In the genomic region with DNA sequence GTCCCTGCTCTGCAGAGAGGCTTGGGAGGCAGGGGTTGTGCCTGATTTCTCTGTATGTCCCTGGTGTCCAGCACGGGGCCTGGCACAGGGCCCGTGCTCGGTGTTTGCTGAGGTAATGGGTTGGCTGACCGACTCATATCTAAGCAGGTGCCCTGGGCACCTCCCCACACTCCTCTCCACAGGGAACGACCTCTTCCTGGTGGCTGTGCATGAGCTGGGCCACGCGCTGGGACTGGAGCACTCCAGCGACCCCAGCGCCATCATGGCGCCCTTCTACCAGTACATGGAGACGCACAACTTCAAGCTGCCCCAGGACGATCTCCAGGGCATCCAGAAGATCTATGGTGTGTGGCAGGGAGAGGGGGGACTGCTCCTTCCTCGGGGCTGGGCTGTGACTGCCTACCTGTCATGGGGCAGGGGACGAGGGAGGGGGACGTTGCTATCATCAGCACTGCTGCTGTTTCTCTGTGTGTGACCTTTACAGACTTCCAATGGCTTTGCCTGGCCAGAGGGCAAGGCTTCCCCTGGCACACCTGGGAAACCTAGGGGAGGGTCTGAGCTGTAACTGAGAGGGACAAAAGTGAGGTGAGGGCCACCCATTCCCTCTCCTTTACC, we compare ENCODE assay signal across 12 cellular contexts. TPM values are rescaled to one million over a fixed set of nuclear protein-coding genes. Genes with fewer than 3 reads are reported as not detected.
A peak's percentile ranks its signal among the peaks of the same experiment; 100 is the strongest.
DNase-seq lines count a peak whose midpoint lies in the region; ATAC-seq and TF ChIP-seq lines count a peak whose summit lies in the region.
"Had no signal": no experiment of that assay in that cellular context is flagged by ENCODE, and none has a peak within 500 bp of the region (broad histone marks: within the 10 kb centered on the region; RNA-seq: fewer than 3 reads in every experiment).

No MANE protein-coding gene starts in this region.

- H3K27me3 ChIP-seq in lung (ENCODE audit: control insufficient read depth, insufficient read depth), result no peaks in the 10 kb centered on the region
- no peaks in the 10 kb centered on the region for H3K27me3 ChIP-seq in thoracic aorta (replicated peaks; ENCODE audit: insufficient read depth)

- H3K9me3 Mint-ChIP-seq in central memory CD8-positive, alpha-beta T cell, result no peaks in the 10 kb centered on the region

- 69 to 81% methylated on average over 15 of the region's 15 CpGs for WGBS in lung, 2 donors

- H3K4me3 ChIP-seq in LNCaP clone FGC (ENCODE audit: low read depth, low read length) (peak overlapping the region; percentile 8), lung (peak overlapping the region; percentile 15), thoracic aorta (no peak overlapping the region)
- H3K4me3 ChIP-seq: skin epidermis had no signal

- peaks cover 16% of the 10 kb centered on the region for H3K4me1 Mint-ChIP-seq in central memory CD8-positive, alpha-beta T cell

- DNase-seq in LNCaP clone FGC (ENCODE audit: low read depth) (peak; percentile 82), lung (ENCODE audit: low spot score) (peak; percentile 83), thoracic aorta (ENCODE audit: low spot score) (no peak), SIG-M5 treated with dmso at 0.1 percent for 504 hours (lab: John Stamatoyannopoulos, UW; ENCODE audit: unreplicated experiment) (no peak)
- DNase-seq in central memory CD8-positive, alpha-beta T cell (ENCODE audit: low spot score in 2 of 2), result no peak
- DNase-seq: DND-41, NCI-H2081, T-helper 1 cell had no signal

- H3K9me3 ChIP-seq in lung (ENCODE audit: control insufficient read depth in 2 of 2, insufficient read depth in 1 of 2, low read length in 1 of 2) (no peaks in the 10 kb centered on the region), thoracic aorta (no peaks in the 10 kb centered on the region)

- H3K27ac Mint-ChIP-seq in central memory CD8-positive, alpha-beta T cell (ENCODE audit: low read depth), result peak overlapping the region; percentile 3

- H3K4me3 Mint-ChIP-seq in central memory CD8-positive, alpha-beta T cell, result no peak overlapping the region

- H3K27ac ChIP-seq in lung (ENCODE audit: low read depth in 1 of 2, low read length in 1 of 2) (peak overlapping the region in 1 of 2 donors; percentile 85), thoracic aorta (peak overlapping the region; percentile 67 to 69)
- H3K27ac ChIP-seq: skin epidermis had no signal

- no peak for ATAC-seq in central memory CD8-positive, alpha-beta T cell (replicated peaks; ENCODE audit: extremely low read depth, poor library complexity, severe bottlenecking)
- ATAC-seq in lung (ENCODE audit: insufficient read depth, low FRiP score), result peak; percentile 45
- no peak for ATAC-seq in thoracic aorta (ENCODE audit: insufficient number of reproducible peaks, low FRiP score, low read depth)
- no peak for ATAC-seq in GM19452 (IDR thresholded peaks at IDR 0.05; ENCODE audit: unreplicated experiment)
- ATAC-seq in GM21786 (IDR thresholded peaks at IDR 0.05; ENCODE audit: unreplicated experiment), result no peak
- ATAC-seq in GM18519 (IDR thresholded peaks at IDR 0.05; ENCODE audit: low FRiP score, unreplicated experiment), result no peak

- TF ChIP-seq CTCF in LNCaP clone FGC (IDR thresholded peaks at IDR 0.05; ENCODE audit: control insufficient read depth, extremely low read depth, insufficient read depth) (no peak), lung (IDR thresholded peaks at IDR 0.05; ENCODE audit: control extremely low read depth, extremely low read depth) (no peak), thoracic aorta (IDR thresholded peaks at IDR 0.05) (no peak)

- H3K4me1 ChIP-seq in lung (ENCODE audit: control insufficient read depth in 2 of 2, insufficient read depth in 2 of 2, low read length in 2 of 2), result peaks cover 0 to 9% of the 10 kb centered on the region in 2 donors
- peaks cover 20 to 36% of the 10 kb centered on the region in 2 donors for H3K4me1 ChIP-seq in thoracic aorta (ENCODE audit: control insufficient read depth in 1 of 2, low read depth in 2 of 2)

- H3K36me3 Mint-ChIP-seq in central memory CD8-positive, alpha-beta T cell (ENCODE audit: insufficient read depth), result peaks cover 17% of the 10 kb centered on the region

- H3K27me3 Mint-ChIP-seq in central memory CD8-positive, alpha-beta T cell, result no peaks in the 10 kb centered on the region

- peaks cover 0 to 16% of the 10 kb centered on the region in 2 donors for H3K36me3 ChIP-seq in lung (ENCODE audit: control insufficient read depth in 2 of 2, insufficient read depth in 2 of 2, low read length in 2 of 2)
- peaks cover 7% of the 10 kb centered on the region for H3K36me3 ChIP-seq in thoracic aorta

RNA-seq across cellular contexts. Expression of a gene that starts 14.2 kb away (rescaled TPM):
- total RNA-seq in lung (100 to 1,000 TPM in 1 of 2 donors, 10 to 100 TPM in 1; 32.1 to 117 TPM), thoracic aorta (10 to 100 TPM; 38.1 to 38.3 TPM)
- polyA plus RNA-seq in lung, result 100 to 1,000 TPM in 1 of 2 donors, 10 to 100 TPM in 1; 27.8 to 106 TPM

RNA-seq across cellular contexts. Expression of a gene that starts 20.9 kb away (rescaled TPM):
- total RNA-seq in lung (100 to 1,000 TPM in 1 of 2 donors, 10 to 100 TPM in 1; 47.8 to 119 TPM), thoracic aorta (10 to 100 TPM; 46.2 to 76.6 TPM)
- 100 to 1,000 TPM; 118 to 191 TPM for polyA plus RNA-seq in lung

RNA-seq across cellular contexts. Expression of a gene that starts 28.5 kb away (rescaled TPM):
- total RNA-seq in lung, result not detected
- not detected for polyA plus RNA-seq in lung
- not detected for total RNA-seq in thoracic aorta

RNA-seq across cellular contexts. Expression of a gene that starts 37.2 kb away (rescaled TPM):
- total RNA-seq in lung (10 to 100 TPM in 1 of 2 donors, 1 to 10 TPM in 1; 2.3 to 10.1 TPM), thoracic aorta (under 1 TPM; 0.27 to 0.71 TPM)
- 1 to 10 TPM; 4.1 to 9.3 TPM for polyA plus RNA-seq in lung

Comparison
In these comparisons a context has a peak if more than half of its experiments do, and no peak if none do; other contexts are left out.
1. DNase-seq: peak in LNCaP clone FGC (single experiment) and lung (single experiment); none in central memory CD8-positive, alpha-beta T cell (0 of 2), thoracic aorta (single experiment) and SIG-M5 treated with dmso at 0.1 percent for 504 hours (single experiment).